Comparison of ENCODE assay signal across 9 cellular contexts in the genomic region with DNA sequence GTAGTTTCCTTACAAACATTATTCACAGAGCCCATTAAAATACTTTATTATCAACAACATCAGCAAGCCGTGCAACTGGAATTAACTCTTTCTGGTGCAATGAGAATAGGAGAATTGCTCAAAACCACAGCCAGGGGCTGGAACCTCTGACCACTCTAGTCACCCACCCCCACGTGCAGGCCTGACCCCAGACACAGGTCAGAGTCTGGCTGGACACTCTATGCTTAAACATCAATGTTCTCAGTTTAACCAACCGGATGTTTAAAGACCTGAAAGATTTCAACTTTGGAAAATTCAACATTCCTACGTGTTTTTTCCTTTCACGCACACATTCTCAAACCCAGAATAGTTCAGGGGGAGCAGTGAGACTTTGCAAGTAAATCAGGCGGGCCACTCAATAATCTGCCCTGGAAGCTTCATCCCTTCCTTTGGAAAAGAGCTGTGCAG.
A peak's percentile ranks its signal among the peaks of the same experiment; 100 is the strongest.
DNase-seq lines count a peak whose midpoint lies in the region; ATAC-seq and TF ChIP-seq lines count a peak whose summit lies in the region.
"Had no signal": no experiment of that assay in that cellular context is flagged by ENCODE, and none has a peak within 500 bp of the region (broad histone marks: within the 10 kb centered on the region; RNA-seq: fewer than 3 reads in every experiment).

No MANE protein-coding gene starts in this region.

- no peak overlapping the region for H2AFZ ChIP-seq in parathyroid adenoma

- ATAC-seq in HG03095 (IDR thresholded peaks at IDR 0.05; ENCODE audit: unreplicated experiment), result no peak
- no peak for ATAC-seq in GM18870 (IDR thresholded peaks at IDR 0.05; ENCODE audit: unreplicated experiment)
- no peak for ATAC-seq in HG03442 (IDR thresholded peaks at IDR 0.05; ENCODE audit: unreplicated experiment)

- H3K27me3 ChIP-seq in endocrine pancreas (ENCODE audit: control insufficient read depth, insufficient read depth, low read length) (no peaks in the 10 kb centered on the region), parathyroid adenoma (ENCODE audit: control insufficient read depth, insufficient read depth, low read length) (no peaks in the 10 kb centered on the region)

- DNase-seq in EH (ENCODE audit: low read depth), result peak; percentile 55
- DNase-seq in M059J (ENCODE audit: low read depth), result peak; percentile 21
- no peak for DNase-seq in AG08396 (ENCODE audit: low spot score)
- DNase-seq: SW 1271 had no signal

- H3K4me1 ChIP-seq in endocrine pancreas (ENCODE audit: control insufficient read depth, insufficient read depth, low read length) (peaks cover 17% of the 10 kb centered on the region), parathyroid adenoma (peaks cover 15% of the 10 kb centered on the region)

- H3K36me3 ChIP-seq in endocrine pancreas (ENCODE audit: control insufficient read depth, insufficient read depth, low read length) (no peaks in the 10 kb centered on the region), parathyroid adenoma (ENCODE audit: control insufficient read depth, insufficient read depth, low read length) (no peaks in the 10 kb centered on the region)

- peak overlapping the region; percentile 33 for H3K27ac ChIP-seq in parathyroid adenoma

- no peak overlapping the region for H3K4me2 ChIP-seq in parathyroid adenoma (ENCODE audit: low read length)

- H3K9ac ChIP-seq in endocrine pancreas (ENCODE audit: control insufficient read depth, insufficient read depth, low read length), result no peak overlapping the region
- no peak overlapping the region for H3K9ac ChIP-seq in parathyroid adenoma

- H3K9me3 ChIP-seq in endocrine pancreas (ENCODE audit: control insufficient read depth, low read length) (no peaks in the 10 kb centered on the region), parathyroid adenoma (ENCODE audit: control insufficient read depth, low read length) (no peaks in the 10 kb centered on the region)

- H3K4me3 ChIP-seq in endocrine pancreas (ENCODE audit: control insufficient read depth, insufficient read depth, low read length) (peak overlapping the region; percentile 41), parathyroid adenoma (ENCODE audit: low read depth, low read length) (no peak overlapping the region)

- TF ChIP-seq CTCF in parathyroid adenoma (IDR thresholded peaks at IDR 0.05), result no peak

- H3K79me2 ChIP-seq in parathyroid adenoma, result peaks cover 11% of the 10 kb centered on the region
